7 cellular contexts compared by ENCODE assay signal in the genomic region with DNA sequence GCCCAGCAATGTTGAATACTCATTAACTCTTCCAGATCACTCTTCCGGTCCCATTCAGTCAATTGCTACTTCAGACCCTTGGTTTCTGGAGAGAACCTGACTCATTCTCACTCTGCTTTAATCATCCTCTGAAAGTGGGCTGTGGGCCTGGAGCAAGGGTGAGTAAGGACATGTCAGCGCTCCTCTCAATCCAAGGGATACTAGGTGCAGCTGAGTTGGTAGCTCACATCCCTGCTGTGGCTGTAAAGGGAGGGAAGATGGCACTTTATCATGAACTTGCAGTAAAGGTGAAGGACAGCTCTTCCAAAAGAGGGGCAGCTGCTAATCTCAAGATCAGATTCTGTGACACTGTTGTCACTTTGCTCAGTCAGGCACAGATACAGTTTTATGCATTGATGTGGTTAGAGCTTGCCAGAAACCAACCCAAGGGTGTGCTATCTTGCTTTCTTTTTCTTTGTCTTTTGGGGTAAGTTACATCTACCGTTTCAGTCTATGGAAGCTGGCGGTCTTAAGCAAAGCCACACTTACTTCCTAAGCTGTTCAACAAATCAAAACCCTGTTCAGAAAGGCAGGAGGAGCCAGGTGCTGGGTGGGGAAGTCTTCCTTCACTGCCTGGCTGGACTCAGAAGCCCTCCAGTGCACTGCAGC. TPM values are rescaled to one million over a fixed set of nuclear protein-coding genes. Genes with fewer than 3 reads are reported as not detected.
A peak's percentile ranks its signal among the peaks of the same experiment; 100 is the strongest.
DNase-seq lines count a peak whose midpoint lies in the region; ATAC-seq and TF ChIP-seq lines count a peak whose summit lies in the region.

No MANE protein-coding gene starts in this region.

- TF ChIP-seq CTCF in PC-3 (conservative IDR thresholded peaks at IDR 0.05; ENCODE audit: low read depth, low read length) (no peak), lower leg skin (IDR thresholded peaks at IDR 0.05) (no peak)

- peak; percentile 79 for ATAC-seq in GM21423 (IDR thresholded peaks at IDR 0.05; ENCODE audit: unreplicated experiment)
- ATAC-seq in PC-3: peak; percentile 67

- no peak overlapping the region for H3K4me3 ChIP-seq in PC-3 (ENCODE audit: low read length)
- H3K4me3 ChIP-seq in lower leg skin (ENCODE audit: low read depth, poor library complexity, severe bottlenecking): no peak overlapping the region

- no peaks in the 10 kb centered on the region for H3K9me2 ChIP-seq in PC-3 (replicated peaks; ENCODE audit: low read length)

- CTCF ChIA-PET in PC-3 (lab: Charles Lee): no interaction called here

- H3K4me1 ChIP-seq in PC-3 (ENCODE audit: insufficient read depth, low read length): peaks cover 8% of the 10 kb centered on the region; the same call in 1 of the 2 replicates

- no peaks in the 10 kb centered on the region for H3K27me3 ChIP-seq in PC-3 (ENCODE audit: low read length)

- no peak overlapping the region for H2AFZ ChIP-seq in PC-3 (ENCODE audit: low read length)

- DNase-seq in PC-3 (peak; percentile 57), astrocyte of the hippocampus (ENCODE audit: low read depth, low spot score) (peak; percentile 62), SW 1271 (lab: John Stamatoyannopoulos, UW) (no peak), lower leg skin (ENCODE audit: low spot score in 2 of 2) (no peak), cortex of kidney (lab: John Stamatoyannopoulos, UW) (no peak)
- DNase-seq in stimulated activated naive CD4-positive, alpha-beta T cell treated with Interleukin-2 at 50 U/mL for 16 hours (lab: John Stamatoyannopoulos, UW): peak; percentile 35

- H3K27ac ChIP-seq in PC-3 (ENCODE audit: low read length): no peak overlapping the region

- TF ChIP-seq POLR2A in lower leg skin (IDR thresholded peaks at IDR 0.05): no peak

- no peaks in the 10 kb centered on the region for H4K20me1 ChIP-seq in PC-3 (ENCODE audit: low read length)

- intact Hi-C loops in PC-3 (cut with micrococcal nuclease): no loop called here
- intact Hi-C loops in lower leg skin (cut with DNase I; ENCODE audit: low total_unique reads): no loop called here

- H3K4me2 ChIP-seq in PC-3 (ENCODE audit: low read length): no peak overlapping the region

- H3K36me3 ChIP-seq in PC-3 (ENCODE audit: low read depth, low read length): no peaks in the 10 kb centered on the region

- no peaks in the 10 kb centered on the region for H3F3A ChIP-seq in PC-3 (ENCODE audit: low read length, unreplicated experiment)

- POLR2A ChIA-PET in PC-3 (lab: Charles Lee; ENCODE audit: unreplicated experiment): no interaction called here

- BruUV-seq in PC-3 (replicated peaks; lab: Mats Ljungman, UMichigan): no TSS peak

- no peaks in the 10 kb centered on the region for H3K79me2 ChIP-seq in PC-3 (ENCODE audit: low read length)

- H3K9ac ChIP-seq in PC-3 (ENCODE audit: low read length): no peak overlapping the region

- H3K9me3 ChIP-seq in PC-3 (ENCODE audit: low read length): no peaks in the 10 kb centered on the region

- 87 to 90% methylated on average over 4 of the region's 4 CpGs for WGBS in lower leg skin, 2 donors

RNA-seq across cellular contexts. Expression of a gene that starts 26.5 kb away (rescaled TPM):
- total RNA-seq in PC-3 (2014; rRNA removed) (17.5 and 43.1 TPM in 2 replicates), lower leg skin (10 to 100 TPM; 17.8 to 28.5 (median 21.8) TPM)

Comparison
In these comparisons a context has a peak if more than half of its experiments do, and no peak if none do; other contexts are left out.
1. DNase-seq: peak in PC-3 (single experiment), astrocyte of the hippocampus (single experiment) and stimulated activated naive CD4-positive, alpha-beta T cell treated with Interleukin-2 at 50 U/mL for 16 hours (single experiment); none in SW 1271 (0 of 2), lower leg skin (0 of 2) and cortex of kidney (single experiment).